1 cellular context compared by ENCODE assay signal in the genomic region with DNA sequence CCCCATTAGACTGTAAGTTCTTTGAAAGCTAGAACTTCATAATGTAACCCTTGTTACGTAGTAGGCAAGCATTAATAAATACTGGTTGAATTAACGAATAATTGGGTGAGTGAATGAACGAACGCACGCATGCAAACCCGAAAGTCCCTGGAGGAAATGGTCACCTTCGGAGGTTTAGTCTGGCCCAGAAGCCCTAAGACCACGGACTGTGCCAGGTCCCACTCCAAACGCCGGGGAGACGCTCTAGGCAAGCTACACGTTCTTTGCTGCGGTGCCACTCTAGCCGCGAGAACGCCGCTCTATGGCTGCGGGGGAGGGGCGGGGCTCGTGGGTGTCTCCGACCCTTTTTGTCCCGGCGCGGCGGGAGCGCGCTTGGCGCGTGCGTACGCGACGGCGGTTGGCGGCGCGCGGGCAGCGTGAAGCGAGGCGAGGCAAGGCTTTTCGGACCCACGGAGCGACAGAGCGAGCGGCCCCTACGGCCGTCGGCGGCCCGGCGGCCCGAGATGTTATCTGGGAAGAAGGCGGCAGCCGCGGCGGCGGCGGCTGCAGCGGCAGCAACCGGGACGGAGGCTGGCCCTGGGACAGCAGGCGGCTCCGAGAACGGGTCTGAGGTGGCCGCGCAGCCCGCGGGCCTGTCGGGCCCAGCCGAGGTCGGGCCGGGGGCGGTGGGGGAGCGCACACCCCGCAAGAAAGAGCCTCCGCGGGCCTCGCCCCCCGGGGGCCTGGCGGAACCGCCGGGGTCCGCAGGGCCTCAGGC.
A peak's percentile ranks its signal among the peaks of the same experiment; 100 is the strongest.
TF ChIP-seq lines count a peak whose summit lies in the region.

TSS of gene KDM1A (plus strand) at position 375 of the 757 bp plus-strand sequence. CDS start at position 504, 129 bp downstream.

TF ChIP-seq in K562, 482 proteins besides CTCF, POLR2A, EP300 and RAD21 (continued from another document and continues in another):
- 0 out of 2 replicates have a peak, but pooled peaks have one; percentile 49 for TF ChIP-seq THAP7 (CRISPR knock-in tag; IDR thresholded peaks at IDR 0.05)
- no peak for TF ChIP-seq CCAR2 (IDR thresholded peaks at IDR 0.05; ENCODE audit: low read depth, low read length)
- no peak; the same call in 1 of the 2 replicates for TF ChIP-seq ZNF384 (IDR thresholded peaks at IDR 0.05; ENCODE audit: low read depth, low read length)
- TF ChIP-seq, protein P1, sequence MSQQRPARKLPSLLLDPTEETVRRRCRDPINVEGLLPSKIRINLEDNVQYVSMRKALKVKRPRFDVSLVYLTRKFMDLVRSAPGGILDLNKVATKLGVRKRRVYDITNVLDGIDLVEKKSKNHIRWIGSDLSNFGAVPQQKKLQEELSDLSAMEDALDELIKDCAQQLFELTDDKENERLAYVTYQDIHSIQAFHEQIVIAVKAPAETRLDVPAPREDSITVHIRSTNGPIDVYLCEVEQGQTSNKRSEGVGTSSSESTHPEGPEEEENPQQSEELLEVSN (IDR thresholded peaks at IDR 0.05; ENCODE audit: borderline replicate concordance in 1 of 2, extremely low read depth in 1 of 2, insufficient read depth in 1 of 2, insufficient read length in 1 of 2, low read depth in 1 of 2, low read length in 1 of 2, poor library complexity in 1 of 2, severe bottlenecking in 1 of 2), result peak; percentile 93 to 97
- TF ChIP-seq GTF2B (IDR thresholded peaks at IDR 0.05; ENCODE audit: extremely low read depth, insufficient read length), result peak; percentile 69
- TF ChIP-seq, protein P2, sequence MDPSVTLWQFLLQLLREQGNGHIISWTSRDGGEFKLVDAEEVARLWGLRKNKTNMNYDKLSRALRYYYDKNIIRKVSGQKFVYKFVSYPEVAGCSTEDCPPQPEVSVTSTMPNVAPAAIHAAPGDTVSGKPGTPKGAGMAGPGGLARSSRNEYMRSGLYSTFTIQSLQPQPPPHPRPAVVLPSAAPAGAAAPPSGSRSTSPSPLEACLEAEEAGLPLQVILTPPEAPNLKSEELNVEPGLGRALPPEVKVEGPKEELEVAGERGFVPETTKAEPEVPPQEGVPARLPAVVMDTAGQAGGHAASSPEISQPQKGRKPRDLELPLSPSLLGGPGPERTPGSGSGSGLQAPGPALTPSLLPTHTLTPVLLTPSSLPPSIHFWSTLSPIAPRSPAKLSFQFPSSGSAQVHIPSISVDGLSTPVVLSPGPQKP (CRISPR knock-in tag; IDR thresholded peaks at IDR 0.05), result 0 out of 2 replicates have a peak, but pooled peaks have one; percentile 87
- TF ChIP-seq ASH1L (IDR thresholded peaks at IDR 0.05; ENCODE audit: borderline replicate concordance, low read depth, partially characterized antibody), result no peak
- no peak for TF ChIP-seq CBX8 (IDR thresholded peaks at IDR 0.05; ENCODE audit: borderline replicate concordance, extremely low read depth, low read depth, low read length, poor library complexity, severe bottlenecking)
- peak; percentile 85; the same call in 1 of the 2 replicates for TF ChIP-seq ARID3A (IDR thresholded peaks at IDR 0.05; ENCODE audit: borderline replicate concordance, low read depth, low read length)
- peak; percentile 19; the same call in 1 of the 2 replicates for TF ChIP-seq TGIF2 (CRISPR knock-in tag; IDR thresholded peaks at IDR 0.05)
- no peak for TF ChIP-seq DLX4 (CRISPR knock-in tag; IDR thresholded peaks at IDR 0.05)
- peak; percentile 77; the same call in 1 of the 2 replicates for TF ChIP-seq DIDO1 (tag; IDR thresholded peaks at IDR 0.05; ENCODE audit: low read depth)
- TF ChIP-seq SMARCA5 (IDR thresholded peaks at IDR 0.05), result no peak
- TF ChIP-seq TCF7 (IDR thresholded peaks at IDR 0.05; ENCODE audit: borderline replicate concordance), result peak; percentile 93
- TF ChIP-seq MBD2 (IDR thresholded peaks at IDR 0.05; ENCODE audit: borderline replicate concordance, low read depth), result peak; percentile 83; the same call in 1 of the 2 replicates
- TF ChIP-seq, protein P3, sequence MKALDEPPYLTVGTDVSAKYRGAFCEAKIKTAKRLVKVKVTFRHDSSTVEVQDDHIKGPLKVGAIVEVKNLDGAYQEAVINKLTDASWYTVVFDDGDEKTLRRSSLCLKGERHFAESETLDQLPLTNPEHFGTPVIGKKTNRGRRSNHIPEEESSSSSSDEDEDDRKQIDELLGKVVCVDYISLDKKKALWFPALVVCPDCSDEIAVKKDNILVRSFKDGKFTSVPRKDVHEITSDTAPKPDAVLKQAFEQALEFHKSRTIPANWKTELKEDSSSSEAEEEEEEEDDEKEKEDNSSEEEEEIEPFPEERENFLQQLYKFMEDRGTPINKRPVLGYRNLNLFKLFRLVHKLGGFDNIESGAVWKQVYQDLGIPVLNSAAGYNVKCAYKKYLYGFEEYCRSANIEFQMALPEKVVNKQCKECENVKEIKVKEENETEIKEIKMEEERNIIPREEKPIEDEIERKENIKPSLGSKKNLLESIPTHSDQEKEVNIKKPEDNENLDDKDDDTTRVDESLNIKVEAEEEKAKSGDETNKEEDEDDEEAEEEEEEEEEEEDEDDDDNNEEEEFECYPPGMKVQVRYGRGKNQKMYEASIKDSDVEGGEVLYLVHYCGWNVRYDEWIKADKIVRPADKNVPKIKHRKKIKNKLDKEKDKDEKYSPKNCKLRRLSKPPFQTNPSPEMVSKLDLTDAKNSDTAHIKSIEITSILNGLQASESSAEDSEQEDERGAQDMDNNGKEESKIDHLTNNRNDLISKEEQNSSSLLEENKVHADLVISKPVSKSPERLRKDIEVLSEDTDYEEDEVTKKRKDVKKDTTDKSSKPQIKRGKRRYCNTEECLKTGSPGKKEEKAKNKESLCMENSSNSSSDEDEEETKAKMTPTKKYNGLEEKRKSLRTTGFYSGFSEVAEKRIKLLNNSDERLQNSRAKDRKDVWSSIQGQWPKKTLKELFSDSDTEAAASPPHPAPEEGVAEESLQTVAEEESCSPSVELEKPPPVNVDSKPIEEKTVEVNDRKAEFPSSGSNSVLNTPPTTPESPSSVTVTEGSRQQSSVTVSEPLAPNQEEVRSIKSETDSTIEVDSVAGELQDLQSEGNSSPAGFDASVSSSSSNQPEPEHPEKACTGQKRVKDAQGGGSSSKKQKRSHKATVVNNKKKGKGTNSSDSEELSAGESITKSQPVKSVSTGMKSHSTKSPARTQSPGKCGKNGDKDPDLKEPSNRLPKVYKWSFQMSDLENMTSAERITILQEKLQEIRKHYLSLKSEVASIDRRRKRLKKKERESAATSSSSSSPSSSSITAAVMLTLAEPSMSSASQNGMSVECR (CRISPR knock-in tag; IDR thresholded peaks at IDR 0.05), result peak; percentile 94
- peak; percentile 20 for TF ChIP-seq CHD1 (IDR thresholded peaks at IDR 0.05; ENCODE audit: low read length)
- TF ChIP-seq POLR2B (IDR thresholded peaks at IDR 0.05; ENCODE audit: low read depth, partially characterized antibody), result peak; percentile 91
- peak; percentile 85; the same call in 1 of the 2 replicates for TF ChIP-seq ZHX1 (conservative IDR thresholded peaks at IDR 0.05; ENCODE audit: low read length)
- TF ChIP-seq RCOR1 (IDR thresholded peaks at IDR 0.05; ENCODE audit: borderline replicate concordance in 1 of 2, low read depth in 2 of 2, low read length in 2 of 2), result peak in 1 of 2 experiments; percentile 82; a peak in 2 of 4 replicates
- TF ChIP-seq, protein P4, sequence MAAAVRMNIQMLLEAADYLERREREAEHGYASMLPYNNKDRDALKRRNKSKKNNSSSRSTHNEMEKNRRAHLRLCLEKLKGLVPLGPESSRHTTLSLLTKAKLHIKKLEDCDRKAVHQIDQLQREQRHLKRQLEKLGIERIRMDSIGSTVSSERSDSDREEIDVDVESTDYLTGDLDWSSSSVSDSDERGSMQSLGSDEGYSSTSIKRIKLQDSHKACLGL (CRISPR knock-in tag; IDR thresholded peaks at IDR 0.05; ENCODE audit: borderline replicate concordance, poor library complexity, severe bottlenecking), result peak; percentile 34
- TF ChIP-seq CTBP1 (IDR thresholded peaks at IDR 0.05; ENCODE audit: borderline replicate concordance), result peak; percentile 99
- peak in 1 of 2 experiments; percentile 93; a peak in 3 of 4 replicates for TF ChIP-seq ARNT (IDR thresholded peaks at IDR 0.05)
- no peak for TF ChIP-seq STAT5B (CRISPR knock-in tag; IDR thresholded peaks at IDR 0.05)
- TF ChIP-seq ZBTB43 (CRISPR knock-in tag; IDR thresholded peaks at IDR 0.05), result no peak; the same call in 1 of the 2 replicates
- no peak for TF ChIP-seq EWSR1 (IDR thresholded peaks at IDR 0.05; ENCODE audit: borderline replicate concordance, low read depth, partially characterized antibody)
- TF ChIP-seq TEAD4 (IDR thresholded peaks at IDR 0.05; ENCODE audit: low read length), result peak; percentile 81
- TF ChIP-seq TEAD4 (CRISPR knock-in tag; IDR thresholded peaks at IDR 0.05; ENCODE audit: borderline replicate concordance), result 0 out of 2 replicates have a peak, but pooled peaks have one; percentile 15
- no peak for TF ChIP-seq ZNF146 (CRISPR knock-in tag; IDR thresholded peaks at IDR 0.05; ENCODE audit: unreplicated experiment)
- peak; percentile 87 for TF ChIP-seq PHF8 (IDR thresholded peaks at IDR 0.05; ENCODE audit: borderline replicate concordance, low read length)
- no peak for TF ChIP-seq PYGO2 (tag; IDR thresholded peaks at IDR 0.05)
- TF ChIP-seq KDM1A (IDR thresholded peaks at IDR 0.05), result peak in 1 of 2 experiments; percentile 52; a peak in 1 of 4 replicates
- TF ChIP-seq SREBF1 (IDR thresholded peaks at IDR 0.05; ENCODE audit: borderline replicate concordance, low read depth, low read length), result peak; percentile 58; the same call in 1 of the 2 replicates
- TF ChIP-seq, protein P5, sequence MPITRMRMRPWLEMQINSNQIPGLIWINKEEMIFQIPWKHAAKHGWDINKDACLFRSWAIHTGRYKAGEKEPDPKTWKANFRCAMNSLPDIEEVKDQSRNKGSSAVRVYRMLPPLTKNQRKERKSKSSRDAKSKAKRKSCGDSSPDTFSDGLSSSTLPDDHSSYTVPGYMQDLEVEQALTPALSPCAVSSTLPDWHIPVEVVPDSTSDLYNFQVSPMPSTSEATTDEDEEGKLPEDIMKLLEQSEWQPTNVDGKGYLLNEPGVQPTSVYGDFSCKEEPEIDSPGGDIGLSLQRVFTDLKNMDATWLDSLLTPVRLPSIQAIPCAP (CRISPR knock-in tag; IDR thresholded peaks at IDR 0.05; ENCODE audit: borderline replicate concordance), result no peak; the same call in 1 of the 2 replicates
- 0 out of 2 replicates have a peak, but pooled peaks have one; percentile 20 for TF ChIP-seq HLTF (IDR thresholded peaks at IDR 0.05)
- peak; percentile 85 for TF ChIP-seq PHF20 (IDR thresholded peaks at IDR 0.05; ENCODE audit: partially characterized antibody)
- peak; percentile 95 for TF ChIP-seq KDM5B (IDR thresholded peaks at IDR 0.05; ENCODE audit: insufficient replicate concordance, low read depth, low read length)
- TF ChIP-seq ZNF431 (CRISPR knock-in tag; IDR thresholded peaks at IDR 0.05), result peak; percentile 80; the same call in 1 of the 2 replicates
- TF ChIP-seq ZKSCAN1 (IDR thresholded peaks at IDR 0.05; ENCODE audit: low read depth, low read length), result peak; percentile 82; the same call in 1 of the 2 replicates
- TF ChIP-seq FOXK2 (conservative IDR thresholded peaks at IDR 0.05 in 1 of 2, IDR thresholded peaks at IDR 0.05 in 1 of 2; ENCODE audit: low read depth in 2 of 2), result peak in 1 of 2 experiments; percentile 54; a peak in 2 of 4 replicates
